In genomic region chr15:85233791-85234325, GRCh38 we compare ENCODE assay signal across 8 cellular contexts.
A peak's percentile ranks its signal among the peaks of the same experiment; 100 is the strongest.
DNase-seq lines count a peak whose midpoint lies in the region; ATAC-seq and TF ChIP-seq lines count a peak whose summit lies in the region.
"Not testable (repeated sequence)": the region's sequence is repeated elsewhere in the genome, so short reads cannot be mapped to it uniquely, and the experiment has no call there.

No MANE protein-coding gene starts in this region.

- not testable (repeated sequence) for H3K36me3 Mint-ChIP-seq in activated CD4-positive, alpha-beta T cell treated with anti-CD3 and anti-CD28 coated beads, Interleukin-2, amount 10 ng/mL, durations not matched to agents 24 days and 14 days (ENCODE audit: low read depth)

- intact Hi-C loops in activated CD4-positive, alpha-beta T cell treated with anti-CD3 and anti-CD28 coated beads, Interleukin-2, amount 10 ng/mL, durations not matched to agents 24 days and 14 days (cut with micrococcal nuclease); heart right ventricle (cut with DNase I); upper lobe of right lung (cut with DNase I): not testable (repeated sequence)

- H3K4me3 ChIP-seq in DND-41 (ENCODE audit: low read depth in 1 of 2, low read length in 2 of 2), result not testable (repeated sequence)
- H3K4me3 ChIP-seq in Loucy (ENCODE audit: low read length, poor library complexity, severe bottlenecking) (peak overlapping the region; percentile 62), coronary artery (peak overlapping the region; percentile 72), heart right ventricle (peak overlapping the region in 9 of 10 donors; percentile 24 to 50 (median 41)), mesenchymal stem cell (ENCODE audit: insufficient read depth in 1 of 2, low read depth in 1 of 2, low read length in 2 of 2) (peak overlapping the region in 1 of 2 experiments; percentile 62), upper lobe of right lung (peak overlapping the region; percentile 21)

- not testable (repeated sequence) for H3K27ac ChIP-seq in DND-41 (ENCODE audit: low read length); coronary artery; heart right ventricle; mesenchymal stem cell (ENCODE audit: low read length, poor library complexity, severe bottlenecking); upper lobe of right lung

- H3K4me2 ChIP-seq in DND-41 (ENCODE audit: insufficient read depth, low read length) (peak overlapping the region; percentile 36; the same call in 1 of the 2 replicates), mesenchymal stem cell (ENCODE audit: low read length, poor library complexity, severe bottlenecking) (peak overlapping the region; percentile 29)
- not testable (repeated sequence) for H3K4me2 ChIP-seq in Loucy (ENCODE audit: low read depth, low read length, poor library complexity, severe bottlenecking)

- H3K27ac Mint-ChIP-seq in activated CD4-positive, alpha-beta T cell treated with anti-CD3 and anti-CD28 coated beads, Interleukin-2, amount 10 ng/mL, durations not matched to agents 24 days and 14 days, result not testable (repeated sequence)

- not testable (repeated sequence) for H2AK5ac ChIP-seq in mesenchymal stem cell (ENCODE audit: low read length, severe bottlenecking)

- not testable (repeated sequence) for H3K79me2 ChIP-seq in DND-41 (ENCODE audit: insufficient read depth, low read length); Loucy (ENCODE audit: insufficient read depth, low read length)

- H3K9me3 Mint-ChIP-seq in activated CD4-positive, alpha-beta T cell treated with anti-CD3 and anti-CD28 coated beads, Interleukin-2, amount 10 ng/mL, durations not matched to agents 24 days and 14 days, result not testable (repeated sequence)

- not testable (repeated sequence) for H4K91ac ChIP-seq in mesenchymal stem cell (ENCODE audit: low read length)

- not testable (repeated sequence) for H3K4me1 ChIP-seq in DND-41 (ENCODE audit: insufficient read depth, low read length); Loucy (ENCODE audit: insufficient read depth, low read length, poor library complexity, severe bottlenecking); heart right ventricle; mesenchymal stem cell (ENCODE audit: control insufficient read depth, insufficient read depth, low read depth, low read length); upper lobe of right lung

- H3K27me3 ChIP-seq in DND-41 (ENCODE audit: insufficient read depth, low read length, poor library complexity); Loucy (ENCODE audit: insufficient read depth, low read length, poor library complexity, severe bottlenecking); heart right ventricle; mesenchymal stem cell (ENCODE audit: control insufficient read depth in 1 of 2, insufficient read depth in 1 of 2, low read length in 2 of 2); upper lobe of right lung: not testable (repeated sequence)

- not testable (repeated sequence) for H3K27me3 Mint-ChIP-seq in activated CD4-positive, alpha-beta T cell treated with anti-CD3 and anti-CD28 coated beads, Interleukin-2, amount 10 ng/mL, durations not matched to agents 24 days and 14 days

- H3K14ac ChIP-seq in mesenchymal stem cell (ENCODE audit: low read length in 2 of 2), result not testable (repeated sequence)

- ATAC-seq in DND-41 (ENCODE audit: insufficient read depth, low read depth); heart right ventricle; upper lobe of right lung: not testable (repeated sequence)

- not testable (repeated sequence) for TF ChIP-seq CTCF in DND-41 (IDR thresholded peaks at IDR 0.05; ENCODE audit: borderline replicate concordance, extremely low read depth, low read length, poor library complexity, severe bottlenecking); Loucy (conservative IDR thresholded peaks at IDR 0.05; ENCODE audit: low read length); coronary artery (IDR thresholded peaks at IDR 0.05); heart right ventricle (IDR thresholded peaks at IDR 0.05); upper lobe of right lung (IDR thresholded peaks at IDR 0.05)

- H2BK120ac ChIP-seq in mesenchymal stem cell (ENCODE audit: low read depth, low read length), result not testable (repeated sequence)

- not testable (repeated sequence) for H2BK12ac ChIP-seq in mesenchymal stem cell (ENCODE audit: low read length in 2 of 2)

- H3K23ac ChIP-seq in mesenchymal stem cell (ENCODE audit: low read length in 2 of 2), result not testable (repeated sequence)

- not testable (repeated sequence) for H3K9me3 ChIP-seq in DND-41 (ENCODE audit: insufficient read depth, low read length, severe bottlenecking); Loucy (ENCODE audit: insufficient read depth, low read depth, low read length); heart right ventricle; mesenchymal stem cell (ENCODE audit: control insufficient read depth, low read length); upper lobe of right lung

- not testable (repeated sequence) for H4K8ac ChIP-seq in mesenchymal stem cell (ENCODE audit: low read length)

- H3K4me1 Mint-ChIP-seq in activated CD4-positive, alpha-beta T cell treated with anti-CD3 and anti-CD28 coated beads, Interleukin-2, amount 10 ng/mL, durations not matched to agents 24 days and 14 days, result not testable (repeated sequence)

- not testable (repeated sequence) for H3K9ac ChIP-seq in DND-41 (ENCODE audit: low read depth, low read length); Loucy (ENCODE audit: low read depth, low read length, poor library complexity, severe bottlenecking); mesenchymal stem cell (ENCODE audit: low read length)

- not testable (repeated sequence) for DNase-seq in DND-41; coronary artery (ENCODE audit: low spot score); heart right ventricle; mesenchymal stem cell
- DNase-seq in activated CD4-positive, alpha-beta T cell treated with anti-CD3 and anti-CD28 coated beads, Interleukin-2, amount 10 ng/mL, durations not matched to agents 24 days and 14 days, result peak; percentile 68
- peak; percentile 3 for DNase-seq in retina
- peak; percentile 38 for DNase-seq in upper lobe of right lung

- not testable (repeated sequence) for H2AFZ ChIP-seq in DND-41 (ENCODE audit: low read depth, low read length); Loucy (ENCODE audit: low read length); mesenchymal stem cell (ENCODE audit: low read depth, low read length)

- not testable (repeated sequence) for H2BK15ac ChIP-seq in mesenchymal stem cell (ENCODE audit: low read depth, poor library complexity, severe bottlenecking)

- not testable (repeated sequence) for H3K79me1 ChIP-seq in mesenchymal stem cell (replicated peaks; ENCODE audit: low read length, poor library complexity, severe bottlenecking)

- H3K4ac ChIP-seq in mesenchymal stem cell (ENCODE audit: low read depth in 1 of 2, low read length in 2 of 2), result not testable (repeated sequence)

- H2BK5ac ChIP-seq in mesenchymal stem cell (ENCODE audit: low read depth, low read length, poor library complexity, severe bottlenecking), result not testable (repeated sequence)

- not testable (repeated sequence) for H3K9me2 ChIP-seq in Loucy (replicated peaks; ENCODE audit: low read depth, low read length)

- WGBS in heart right ventricle, 2 donors, result 0 to 2% methylated on average over 18 to 27 of the region's 62 CpGs
- no CpG with 5 or more reads among the region's 62 CpGs for WGBS in mesenchymal stem cell

- H3K4me3 Mint-ChIP-seq in activated CD4-positive, alpha-beta T cell treated with anti-CD3 and anti-CD28 coated beads, Interleukin-2, amount 10 ng/mL, durations not matched to agents 24 days and 14 days, result not testable (repeated sequence)

- not testable (repeated sequence) for H3K18ac ChIP-seq in mesenchymal stem cell (ENCODE audit: low read depth in 1 of 2, low read length in 2 of 2)

- not testable (repeated sequence) for H3F3A ChIP-seq in Loucy (ENCODE audit: low read depth)

- H3K36me3 ChIP-seq in DND-41 (ENCODE audit: insufficient read depth, low read length); Loucy (ENCODE audit: insufficient read depth, low read length); heart right ventricle; mesenchymal stem cell (ENCODE audit: control insufficient read depth in 1 of 2, insufficient read depth in 2 of 2, low read depth in 1 of 2, low read length in 2 of 2); upper lobe of right lung: not testable (repeated sequence)

- not testable (repeated sequence) for H4K20me1 ChIP-seq in DND-41 (ENCODE audit: insufficient read depth, low read length); Loucy (ENCODE audit: insufficient read depth, low read length, poor library complexity, severe bottlenecking)
